In genomic region chr1:74732071-74732946, GRCh38 we compare ENCODE assay signal across 1 cellular context.
TF ChIP-seq lines count a peak whose summit lies in the region.
"Not testable (repeated sequence)": the region's sequence is repeated elsewhere in the genome, so short reads cannot be mapped to it uniquely, and the experiment has no call there.

No MANE protein-coding gene starts in this region.

TF ChIP-seq in K562, 482 proteins besides CTCF, POLR2A, EP300 and RAD21:
- TF ChIP-seq ZNF740 (CRISPR knock-in tag; IDR thresholded peaks at IDR 0.05): not testable (repeated sequence)
- peak in 1 of 2 experiments; percentile 77; a peak in 2 of 4 replicates for TF ChIP-seq ZNF740 (tag; IDR thresholded peaks at IDR 0.05)
